10 cellular contexts compared by ENCODE assay signal in genomic region chr12:54389536-54390175, GRCh38. TPM values are rescaled to one million over a fixed set of nuclear protein-coding genes. Genes with fewer than 3 reads are reported as not detected.
A peak's percentile ranks its signal among the peaks of the same experiment; 100 is the strongest.
DNase-seq lines count a peak whose midpoint lies in the region; ATAC-seq and TF ChIP-seq lines count a peak whose summit lies in the region.
"Had no signal": no experiment of that assay in that cellular context is flagged by ENCODE, and none has a peak within 500 bp of the region (broad histone marks: within the 10 kb centered on the region; RNA-seq: fewer than 3 reads in every experiment).

No MANE protein-coding gene starts in this region.

- ATAC-seq in activated CD8-positive, alpha-beta T cell treated with anti-CD3 and anti-CD28 coated beads, Interleukin-2, amount 10 ng/mL, durations not matched to agents 7 days and 5 days = no peak
- no peak for ATAC-seq in activated CD8-positive, alpha-beta T cell treated with anti-CD3 and anti-CD28 coated beads for 36 hours
- ATAC-seq in T-cell (replicated peaks in 1 of 4) (no peak), GM19452 (IDR thresholded peaks at IDR 0.05; ENCODE audit: unreplicated experiment) (no peak)

- H3K4me2 ChIP-seq in smooth muscle cell = peak overlapping the region; percentile 83

- peaks cover 66 to 99% (median 74%) of the 10 kb centered on the region in 3 donors for H3K4me1 ChIP-seq in esophagus squamous epithelium
- peaks cover 65% of the 10 kb centered on the region for H3K4me1 ChIP-seq in smooth muscle cell (ENCODE audit: low read depth)

- H3K27me3 Mint-ChIP-seq in activated CD8-positive, alpha-beta T cell treated with anti-CD3 and anti-CD28 coated beads, Interleukin-2, amount 10 ng/mL, durations not matched to agents 7 days and 5 days (ENCODE audit: low read depth) = peaks cover 2% of the 10 kb centered on the region
- no peaks in the 10 kb centered on the region for H3K27me3 Mint-ChIP-seq in activated CD8-positive, alpha-beta T cell treated with anti-CD3 and anti-CD28 coated beads for 36 hours
- H3K27me3 Mint-ChIP-seq in T-cell = no peaks in the 10 kb centered on the region

- peaks cover 17% of the 10 kb centered on the region for H3K36me3 Mint-ChIP-seq in activated CD8-positive, alpha-beta T cell treated with anti-CD3 and anti-CD28 coated beads, Interleukin-2, amount 10 ng/mL, durations not matched to agents 7 days and 5 days (ENCODE audit: low read depth)
- H3K36me3 Mint-ChIP-seq in activated CD8-positive, alpha-beta T cell treated with anti-CD3 and anti-CD28 coated beads for 36 hours (ENCODE audit: low read depth) = peaks cover 2% of the 10 kb centered on the region
- H3K36me3 Mint-ChIP-seq in T-cell = peaks cover 18% of the 10 kb centered on the region

- no peaks in the 10 kb centered on the region for H3K9me3 Mint-ChIP-seq in activated CD8-positive, alpha-beta T cell treated with anti-CD3 and anti-CD28 coated beads, Interleukin-2, amount 10 ng/mL, durations not matched to agents 7 days and 5 days (ENCODE audit: insufficient read depth)
- no peaks in the 10 kb centered on the region for H3K9me3 Mint-ChIP-seq in activated CD8-positive, alpha-beta T cell treated with anti-CD3 and anti-CD28 coated beads for 36 hours
- no peaks in the 10 kb centered on the region for H3K9me3 Mint-ChIP-seq in T-cell

- H3K36me3 ChIP-seq in esophagus squamous epithelium (peaks cover 0 to 10% (median 0%) of the 10 kb centered on the region in 3 donors), smooth muscle cell (ENCODE audit: low read depth) (no peaks in the 10 kb centered on the region)

- H4K20me1 ChIP-seq in smooth muscle cell (ENCODE audit: low read depth) = peaks cover 19% of the 10 kb centered on the region

- no peak for DNase-seq in activated CD8-positive, alpha-beta T cell treated with anti-CD3 and anti-CD28 coated beads, Interleukin-2, amount 10 ng/mL, durations not matched to agents 7 days and 5 days
- no peak for DNase-seq in activated CD8-positive, alpha-beta T cell treated with anti-CD3 and anti-CD28 coated beads for 36 hours
- no peak for DNase-seq in T-cell
- no peak for DNase-seq in esophagus squamous epithelium (lab: John Stamatoyannopoulos, UW)
- no peak for DNase-seq in smooth muscle cell (lab: John Stamatoyannopoulos, UW; ENCODE audit: unreplicated experiment)
- DNase-seq in D341Med (ENCODE audit: low spot score) = no peak
- no peak for DNase-seq in LoVo (ENCODE audit: low spot score)
- DNase-seq: activated effector memory CD4-positive, alpha-beta T cell treated with anti-CD3 and anti-CD28 coated beads, Interleukin-2, amount 50 U/mL, for 16 hours had no signal

- POLR2A ChIA-PET in activated CD8-positive, alpha-beta T cell treated with anti-CD3 and anti-CD28 coated beads, Interleukin-2, amount 10 ng/mL, durations not matched to agents 7 days and 5 days (lab: Charles Lee) = no interaction called here
- POLR2A ChIA-PET in activated CD8-positive, alpha-beta T cell treated with anti-CD3 and anti-CD28 coated beads for 36 hours (lab: Charles Lee) = interaction anchor here (1.2 to 1.3 kb wide), 2 partner anchors 27 to 105 kb away, joined by 4 read pairs; no protein-coding TSS in a partner anchor
- POLR2A ChIA-PET in T-cell (lab: Charles Lee) = no interaction called here

- H3K9me3 ChIP-seq in esophagus squamous epithelium (no peaks in the 10 kb centered on the region), smooth muscle cell (replicated peaks; ENCODE audit: low read depth) (no peaks in the 10 kb centered on the region)
- H3K9me3 ChIP-seq: thoracic aorta had no signal

- no peak overlapping the region for H3K9ac ChIP-seq in smooth muscle cell (ENCODE audit: low read depth)

- TF ChIP-seq POLR2A in esophagus squamous epithelium (IDR thresholded peaks at IDR 0.05) = no peak

- H3K79me2 ChIP-seq in smooth muscle cell (ENCODE audit: low read depth) = no peaks in the 10 kb centered on the region

- H3K27me3 ChIP-seq in esophagus squamous epithelium (no peaks in the 10 kb centered on the region), smooth muscle cell (ENCODE audit: low read depth) (no peaks in the 10 kb centered on the region)

- peak overlapping the region; percentile 13 for H3K27ac Mint-ChIP-seq in activated CD8-positive, alpha-beta T cell treated with anti-CD3 and anti-CD28 coated beads, Interleukin-2, amount 10 ng/mL, durations not matched to agents 7 days and 5 days
- H3K27ac Mint-ChIP-seq in activated CD8-positive, alpha-beta T cell treated with anti-CD3 and anti-CD28 coated beads for 36 hours = no peak overlapping the region
- peak overlapping the region; percentile 5 to 18 for H3K27ac Mint-ChIP-seq in T-cell

- H3F3A ChIP-seq in smooth muscle cell (ENCODE audit: low read depth) = peaks cover 5% of the 10 kb centered on the region

- intact Hi-C loops in activated CD8-positive, alpha-beta T cell treated with anti-CD3 and anti-CD28 coated beads for 36 hours (cut with micrococcal nuclease) = no loop called here
- intact Hi-C loops in esophagus squamous epithelium (cut with DNase I) = no loop called here

- H2AFZ ChIP-seq in smooth muscle cell (ENCODE audit: low read depth) = no peak overlapping the region

- no peak for TF ChIP-seq CTCF in activated CD8-positive, alpha-beta T cell treated with anti-CD3 and anti-CD28 coated beads for 36 hours (IDR thresholded peaks at IDR 0.05)
- TF ChIP-seq CTCF in esophagus squamous epithelium (IDR thresholded peaks at IDR 0.05) = no peak
- TF ChIP-seq CTCF in smooth muscle cell (IDR thresholded peaks at IDR 0.05; ENCODE audit: borderline replicate concordance, insufficient read depth, poor library complexity, severe bottlenecking) = no peak

- H3K27ac ChIP-seq in esophagus squamous epithelium = peak overlapping the region; percentile 84 to 97 (median 90)
- H3K27ac ChIP-seq in smooth muscle cell (ENCODE audit: low read depth) = no peak overlapping the region
- H3K27ac ChIP-seq: thoracic aorta had no signal

- whole genome bisulfite sequencing in esophagus squamous epithelium, 2 donors = 25 to 51% methylated on average over 3 to 4 of the region's 5 CpGs
- WGBS in smooth muscle cell (ENCODE audit: low lambda C conversion rate) = 89% methylated on average over 5 of the region's 5 CpGs

- no peak overlapping the region for H3K4me3 Mint-ChIP-seq in activated CD8-positive, alpha-beta T cell treated with anti-CD3 and anti-CD28 coated beads, Interleukin-2, amount 10 ng/mL, durations not matched to agents 7 days and 5 days
- no peak overlapping the region for H3K4me3 Mint-ChIP-seq in activated CD8-positive, alpha-beta T cell treated with anti-CD3 and anti-CD28 coated beads for 36 hours
- H3K4me3 Mint-ChIP-seq in T-cell = peak overlapping the region in 2 of 3 donors; percentile 56 to 79

- H3K4me3 ChIP-seq in esophagus squamous epithelium = peak overlapping the region; percentile 67 to 83 (median 74)
- H3K4me3 ChIP-seq in smooth muscle cell = peak overlapping the region; percentile 60
- H3K4me3 ChIP-seq: thoracic aorta had no signal

- H3K4me1 Mint-ChIP-seq in activated CD8-positive, alpha-beta T cell treated with anti-CD3 and anti-CD28 coated beads, Interleukin-2, amount 10 ng/mL, durations not matched to agents 7 days and 5 days (ENCODE audit: low read depth) = peaks cover 27% of the 10 kb centered on the region
- peaks cover 27% of the 10 kb centered on the region for H3K4me1 Mint-ChIP-seq in activated CD8-positive, alpha-beta T cell treated with anti-CD3 and anti-CD28 coated beads for 36 hours (ENCODE audit: low read depth)
- peaks cover 17 to 37% (median 24%) of the 10 kb centered on the region in 3 donors for H3K4me1 Mint-ChIP-seq in T-cell

- CTCF ChIA-PET in activated CD8-positive, alpha-beta T cell treated with anti-CD3 and anti-CD28 coated beads, Interleukin-2, amount 10 ng/mL, durations not matched to agents 7 days and 5 days (lab: Charles Lee) = interaction anchor here (0.8 kb wide), 1 partner anchor 14 kb away, joined by 4 read pairs; no protein-coding TSS in a partner anchor
- CTCF ChIA-PET in activated CD8-positive, alpha-beta T cell treated with anti-CD3 and anti-CD28 coated beads for 36 hours (lab: Charles Lee) = interaction anchor here (1.2 to 2.2 kb wide), 3 partner anchors 9 to 15 kb away, joined by 3 to 10 read pairs (median 7); no protein-coding TSS in a partner anchor
- CTCF ChIA-PET in T-cell (lab: Charles Lee) = interaction anchor here in 1 of 2 donors (0.6 kb wide), 1 partner anchor 11 kb away, joined by 3 read pairs; no protein-coding TSS in a partner anchor

RNA-seq across cellular contexts. Expression of gene ZNF385A, which starts 5.1 kb away (rescaled TPM):
- under 1 TPM; 0.55 to 0.74 TPM for total RNA-seq in activated CD8-positive, alpha-beta T cell treated with anti-CD3 and anti-CD28 coated beads, Interleukin-2, amount 10 ng/mL, durations not matched to agents 7 days and 5 days
- 1 to 10 TPM; 1.1 to 2.5 TPM for total RNA-seq in activated CD8-positive, alpha-beta T cell treated with anti-CD3 and anti-CD28 coated beads for 36 hours
- total RNA-seq in T-cell = 1 to 10 TPM in 4 of 5 donors, under 1 TPM in 1; 0.90 to 2.7 (median 1.2) TPM
- 100 to 1,000 TPM in 1 of 4 donors, 10 to 100 TPM in 3; 25.2 to 106 (median 37.8) TPM for total RNA-seq in esophagus squamous epithelium
- total RNA-seq in smooth muscle cell = 9.3 and 20.2 TPM in 2 replicates
- polyA plus RNA-seq in smooth muscle cell = 6.5 and 17.2 TPM in 2 replicates

RNA-seq across cellular contexts. Expression of gene GPR84, which starts 25.4 kb away (rescaled TPM):
- total RNA-seq in activated CD8-positive, alpha-beta T cell treated with anti-CD3 and anti-CD28 coated beads, Interleukin-2, amount 10 ng/mL, durations not matched to agents 7 days and 5 days = under 1 TPM; 0.32 to 0.57 TPM
- not detected for total RNA-seq in activated CD8-positive, alpha-beta T cell treated with anti-CD3 and anti-CD28 coated beads for 36 hours
- not detected for total RNA-seq in T-cell
- total RNA-seq in esophagus squamous epithelium = under 1 TPM in 1 of 4 donors, not detected in 3; 0.38 TPM
- 0.09 and 0.13 TPM in 2 replicates for total RNA-seq in smooth muscle cell
- polyA plus RNA-seq in smooth muscle cell = 0.46 TPM in 1 of 2 replicates, not detected in the other

RNA-seq across cellular contexts. Expression of gene ITGA5, which starts 29.4 kb away (rescaled TPM):
- 10 to 100 TPM; 65.0 to 69.1 TPM for total RNA-seq in activated CD8-positive, alpha-beta T cell treated with anti-CD3 and anti-CD28 coated beads, Interleukin-2, amount 10 ng/mL, durations not matched to agents 7 days and 5 days
- 10 to 100 TPM; 35.2 to 36.6 TPM for total RNA-seq in activated CD8-positive, alpha-beta T cell treated with anti-CD3 and anti-CD28 coated beads for 36 hours
- total RNA-seq in T-cell (100 to 1,000 TPM in 3 of 5 donors, 10 to 100 TPM in 2; 58.6 to 183 (median 169) TPM), esophagus squamous epithelium (100 to 1,000 TPM in 1 of 4 donors, 10 to 100 TPM in 2, 1 to 10 TPM in 1; 7.5 to 112 (median 37.3) TPM), smooth muscle cell (151 and 163 TPM in 2 replicates)
- 192 and 202 TPM in 2 replicates for polyA plus RNA-seq in smooth muscle cell

Comparison
In these comparisons a context has a peak if more than half of its experiments do, and no peak if none do; other contexts are left out.
1. H3K4me3 Mint-ChIP-seq: peak in T-cell (2 of 3); none in activated CD8-positive, alpha-beta T cell treated with anti-CD3 and anti-CD28 coated beads, Interleukin-2, amount 10 ng/mL, durations not matched to agents 7 days and 5 days (single experiment) and activated CD8-positive, alpha-beta T cell treated with anti-CD3 and anti-CD28 coated beads for 36 hours (single experiment).